In genomic region chr6:63750400-63750799, GRCh38 we compare ENCODE assay signal across 19 cellular contexts.
"Had no signal": no experiment of that assay in that cellular context is flagged by ENCODE, and none has a peak within 500 bp of the region (broad histone marks: within the 10 kb centered on the region; RNA-seq: fewer than 3 reads in every experiment).

No MANE protein-coding gene starts in this region.

- H3K36me3 ChIP-seq: SJSA1 had no signal

- H3K9me3 ChIP-seq: SJSA1 had no signal

- H3K4me3 ChIP-seq: SJSA1, SK-N-MC had no signal

- H3K27ac ChIP-seq: HL-60, SJSA1, SK-N-MC had no signal

- DNase-seq: KBM-7, MM.1S, NCI-H1092 treated with DMSO at 0.1 percent for 48 hours, NCI-H1436, NCI-H187, NCI-H2029 treated with DMSO at 0.1 percent for 48 hours, NCI-H2171, NCI-H226, NCI-H446, NCI-H510A, NCI-H524 treated with DMSO at 0.1 percent for 48 hours, NCI-H69, NCI-H774, Right ventricle myocardium superior, RPMI8226, SIG-M5 had no signal

- H3K27me3 ChIP-seq: SJSA1 had no signal

- H3K4me1 ChIP-seq: SJSA1 had no signal
